In the genomic region with DNA sequence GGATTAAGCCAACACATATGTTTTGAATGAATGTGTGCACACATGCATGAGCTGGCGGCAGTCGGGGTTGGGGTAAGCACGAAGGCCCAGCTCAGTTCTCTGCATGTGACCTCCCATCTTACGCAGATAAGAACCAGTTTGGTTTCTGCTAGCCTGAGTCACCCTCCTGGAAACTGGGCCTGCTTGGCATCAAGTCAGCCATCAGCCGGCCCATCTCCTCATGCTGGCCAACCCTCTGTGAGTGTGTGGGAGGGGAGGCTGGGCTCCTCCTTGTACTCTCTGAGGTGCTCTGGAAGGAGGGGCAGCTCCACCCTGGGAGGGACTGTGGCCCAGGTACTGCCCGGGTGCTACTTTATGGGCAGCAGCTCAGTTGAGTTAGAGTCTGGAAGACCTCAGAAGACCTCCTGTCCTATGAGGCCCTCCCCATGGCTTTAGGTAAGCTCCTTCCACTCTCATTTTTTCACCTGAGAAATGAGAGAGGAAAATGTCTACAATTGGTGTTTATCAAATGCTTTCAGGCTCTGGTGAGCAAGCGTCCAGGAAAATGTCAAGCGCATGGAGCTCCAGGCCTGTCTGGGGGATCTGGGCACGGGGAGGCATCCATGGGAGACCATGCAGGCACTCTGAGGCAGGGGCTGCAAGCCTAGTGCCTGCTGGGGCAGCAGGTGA, we compare ENCODE assay signal across 10 cellular contexts. TPM values are rescaled to one million over a fixed set of nuclear protein-coding genes. Genes with fewer than 3 reads are reported as not detected.
DNase-seq lines count a peak whose midpoint lies in the region; ATAC-seq, FAIRE-seq and TF ChIP-seq lines count a peak whose summit lies in the region.
"Had no signal": no experiment of that assay in that cellular context is flagged by ENCODE, and none has a peak within 500 bp of the region (broad histone marks: within the 10 kb centered on the region; RNA-seq: fewer than 3 reads in every experiment).

No MANE protein-coding gene starts in this region.

- TF ChIP-seq EP300 in K562 (IDR thresholded peaks at IDR 0.05; ENCODE audit: low read length): no peak

- intact Hi-C loops in Right ventricle myocardium superior (cut with DNase I) (no loop called here), cardiac septum (cut with DNase I) (no loop called here), K562 (cut with micrococcal nuclease) (loop anchor here (1.0 kb wide), 1 partner anchor 167 kb away; no protein-coding TSS in a partner anchor), lower lobe of right lung (cut with DNase I) (no loop called here)

- peak; percentile 74 for FAIRE-seq in K562 (lab: Jason Lieb, UNC)

- no peaks in the 10 kb centered on the region for H4K20me1 ChIP-seq in K562 (replicated peaks; ENCODE audit: control insufficient read depth, insufficient read depth, low read length)

- BruUV-seq in K562 (replicated peaks; lab: Mats Ljungman, UMichigan): no TSS peak

- DNase-seq in Right ventricle myocardium superior: no peak
- no peak for DNase-seq in cardiac septum (ENCODE audit: low spot score)
- peak; percentile 21 to 62 (median 24) for DNase-seq in K562 (ENCODE audit: extremely low read depth in 1 of 4, low spot score in 3 of 4)
- DNase-seq in lower lobe of right lung: peak; percentile 56
- DNase-seq in effector memory CD4-positive, alpha-beta T cell: no peak
- DNase-seq: DND-41, NCI-H146 had no signal

- no peak overlapping the region for H3K4me3 ChIP-seq in K562
- no peak overlapping the region for H3K4me3 ChIP-seq in lower lobe of right lung
- no peak overlapping the region for H3K4me3 ChIP-seq in urinary bladder (ENCODE audit: low read depth, low read length)
- no peak overlapping the region for H3K4me3 ChIP-seq in effector memory CD4-positive, alpha-beta T cell (ENCODE audit: insufficient read depth, low read depth, low read length, poor library complexity, severe bottlenecking)

- POLR2A ChIA-PET in K562 (lab: Yijun Ruan, JAX): interaction anchor here (0.6 to 1.3 kb wide), 2 partner anchors 8 to 134 kb away, joined by 3 to 4 read pairs; no protein-coding TSS in a partner anchor

- H2AFZ ChIP-seq in K562 (ENCODE audit: low read depth, low read length): peak overlapping the region; percentile 7; the same call in 1 of the 2 replicates

- peaks cover 4 to 16% of the 10 kb centered on the region in 2 experiments; a peak in 4 of 5 replicates for H3K27me3 ChIP-seq in K562 (ENCODE audit: control insufficient read depth in 2 of 2, insufficient read depth in 2 of 2, low read length in 2 of 2)
- no peaks in the 10 kb centered on the region for H3K27me3 ChIP-seq in lower lobe of right lung (ENCODE audit: low read depth)
- H3K27me3 ChIP-seq in effector memory CD4-positive, alpha-beta T cell (replicated peaks; ENCODE audit: control insufficient read depth, insufficient read depth, low read length, poor library complexity, severe bottlenecking): no peaks in the 10 kb centered on the region

- peaks cover 4 to 12% of the 10 kb centered on the region in 2 experiments; a peak in 3 of 5 replicates for H3K4me1 ChIP-seq in K562 (replicated peaks in 1 of 2; ENCODE audit: control insufficient read depth in 2 of 2, insufficient read depth in 2 of 2, low read length in 2 of 2)
- peaks cover 9% of the 10 kb centered on the region for H3K4me1 ChIP-seq in lower lobe of right lung
- no peaks in the 10 kb centered on the region for H3K4me1 ChIP-seq in urinary bladder (ENCODE audit: insufficient read depth)
- H3K4me1 ChIP-seq in effector memory CD4-positive, alpha-beta T cell (ENCODE audit: control insufficient read depth, insufficient read depth, low read length, poor library complexity, severe bottlenecking): peaks cover 16% of the 10 kb centered on the region

- TF ChIP-seq CTCF in K562 (IDR thresholded peaks at IDR 0.05 in 2 of 3, conservative IDR thresholded peaks at IDR 0.05 in 1 of 3; ENCODE audit: insufficient read depth in 2 of 3, low read depth in 1 of 3, low read length in 3 of 3) (no peak), lower lobe of right lung (IDR thresholded peaks at IDR 0.05) (no peak)

- WGBS in K562 (ENCODE audit: insufficient coverage, low coverage, missing lambda C conversion rate): 19% methylated on average over 9 of the region's 9 CpGs
- WGBS in urinary bladder: 62% methylated on average over 9 of the region's 9 CpGs

- H3K9ac ChIP-seq in K562 (ENCODE audit: insufficient read depth in 1 of 2, low read depth in 2 of 2, low read length in 2 of 2): no peak overlapping the region; a peak in 1 of 4 replicates

- ATAC-seq in Right ventricle myocardium superior (ENCODE audit: poor library complexity) (peak; percentile 45), K562 (peak; percentile 78), lower lobe of right lung (peak; percentile 74 to 84), HG03039 (IDR thresholded peaks at IDR 0.05; ENCODE audit: unreplicated experiment) (no peak), GM19324 (IDR thresholded peaks at IDR 0.05; ENCODE audit: low FRiP score, unreplicated experiment) (no peak)

- H3K9me1 ChIP-seq in K562 (ENCODE audit: control insufficient read depth, insufficient read depth, low read length): no peaks in the 10 kb centered on the region

- H3K9me3 ChIP-seq in K562 (replicated peaks; ENCODE audit: control insufficient read depth, insufficient read depth, low read depth, low read length): no peaks in the 10 kb centered on the region
- no peaks in the 10 kb centered on the region for H3K9me3 ChIP-seq in lower lobe of right lung
- no peaks in the 10 kb centered on the region for H3K9me3 ChIP-seq in effector memory CD4-positive, alpha-beta T cell (ENCODE audit: control insufficient read depth, low read length)

- no peak for TF ChIP-seq POLR2A in K562 (conservative IDR thresholded peaks at IDR 0.05)

- TF ChIP-seq RAD21 in K562 (CRISPR knock-in tag; conservative IDR thresholded peaks at IDR 0.05 in 1 of 2, IDR thresholded peaks at IDR 0.05 in 1 of 2): no peak

- H3K36me3 ChIP-seq in K562 (ENCODE audit: control insufficient read depth, insufficient read depth, low read length) (no peaks in the 10 kb centered on the region), lower lobe of right lung (no peaks in the 10 kb centered on the region), urinary bladder (ENCODE audit: insufficient read depth) (no peaks in the 10 kb centered on the region)
- no peaks in the 10 kb centered on the region for H3K36me3 ChIP-seq in effector memory CD4-positive, alpha-beta T cell (ENCODE audit: control insufficient read depth, insufficient read depth, low read length)

- H3K4me2 ChIP-seq in K562 (ENCODE audit: insufficient read depth, low read length): no peak overlapping the region

- in situ Hi-C loops in K562 (cut with MboI): no loop called here

- H3K79me2 ChIP-seq in K562 (ENCODE audit: control insufficient read depth, insufficient read depth, low read length): no peaks in the 10 kb centered on the region

- CTCF ChIA-PET in K562 (lab: Yijun Ruan, JAX; ENCODE audit: low intra/inter-chr PET ratio): interaction anchor here (0.6 kb wide), 1 partner anchor 1732 kb away, joined by 3 read pairs; no protein-coding TSS in a partner anchor

- no peak overlapping the region for H3K27ac ChIP-seq in K562 (ENCODE audit: extremely low read depth, low read depth, low read length)
- no peak overlapping the region for H3K27ac ChIP-seq in lower lobe of right lung
- peak overlapping the region; percentile 80 for H3K27ac ChIP-seq in urinary bladder (ENCODE audit: low read depth)
- H3K27ac ChIP-seq in effector memory CD4-positive, alpha-beta T cell (ENCODE audit: insufficient read depth, low read length, poor library complexity, severe bottlenecking): no peak overlapping the region

RNA-seq across cellular contexts. Expression of a gene that starts 9.7 kb away (rescaled TPM):
- total RNA-seq in Right ventricle myocardium superior (0.51 TPM), cardiac septum (0.59 TPM), K562 (2014; rRNA removed) (not detected in 2 replicates), K562 (2014; rRNA removed; fragmentation: Illumina TruSeq; extraction: Trizol) (not detected in 2 replicates), K562 (2015; rRNA removed; fragmentation: Illumina TruSeq; extraction: Trizol) (not detected in 2 replicates), K562 (2021) (not detected in 2 replicates), lower lobe of right lung (20.1 TPM), urinary bladder (6.7 TPM)
- total RNA-seq in K562 (2011; cell fraction: chromatin; rRNA removed; ENCODE audit: low replicate concordance): not detected in 2 replicates
- not detected in 2 replicates for total RNA-seq in K562 (2011; cell fraction: nucleolus; rRNA removed)
- not detected in 2 replicates for total RNA-seq in K562 (2011; cell fraction: nucleoplasm; rRNA removed)
- polyA plus RNA-seq in K562 (2011; rRNA removed) (0.13 TPM in 1 of 2 replicates, not detected in the other), K562 (2014; fragmentation: Illumina TruSeq; extraction: Trizol) (not detected in 2 replicates), K562 (2014; fragmentation: Nextera tagmentation; extraction: Ambion mirVana) (not detected), K562 (2014; rRNA removed) (not detected in 2 replicates), urinary bladder (4.9 TPM)
- polyA plus RNA-seq in K562 (2011; cell fraction: cytosol; rRNA removed): 0.12 TPM in 1 of 2 replicates, not detected in the other
- not detected in 2 replicates for polyA plus RNA-seq in K562 (2011; cell fraction: nucleus; rRNA removed)
- polyA plus RNA-seq in K562 (2012): 0.13 and 0.26 TPM in 2 replicates
- polyA minus RNA-seq in K562 (2011; rRNA and poly(A)+ RNA removed): not detected in 2 replicates
- not detected in 2 replicates for polyA minus RNA-seq in K562 (2011; cell fraction: cytosol; rRNA and poly(A)+ RNA removed)
- not detected in 2 replicates for polyA minus RNA-seq in K562 (2011; cell fraction: nucleus; rRNA and poly(A)+ RNA removed)

RNA-seq across cellular contexts. Expression of a gene that starts 50.0 kb away (rescaled TPM):
- not detected for total RNA-seq in Right ventricle myocardium superior
- total RNA-seq in cardiac septum: not detected
- not detected in 2 replicates for total RNA-seq in K562 (2011; cell fraction: chromatin; rRNA removed; ENCODE audit: low replicate concordance)
- total RNA-seq in K562 (2011; cell fraction: nucleolus; rRNA removed): not detected in 2 replicates
- total RNA-seq in K562 (2011; cell fraction: nucleoplasm; rRNA removed): not detected in 2 replicates
- total RNA-seq in K562 (2014; rRNA removed): not detected in 2 replicates
- not detected in 2 replicates for total RNA-seq in K562 (2014; rRNA removed; fragmentation: Illumina TruSeq; extraction: Trizol)
- total RNA-seq in K562 (2015; rRNA removed; fragmentation: Illumina TruSeq; extraction: Trizol): not detected in 2 replicates
- not detected in 2 replicates for total RNA-seq in K562 (2021)
- polyA plus RNA-seq in K562 (2011; rRNA removed): not detected in 2 replicates
- not detected in 2 replicates for polyA plus RNA-seq in K562 (2011; cell fraction: cytosol; rRNA removed)
- not detected in 2 replicates for polyA plus RNA-seq in K562 (2011; cell fraction: nucleus; rRNA removed)
- polyA plus RNA-seq in K562 (2012): not detected in 2 replicates
- polyA plus RNA-seq in K562 (2014; fragmentation: Illumina TruSeq; extraction: Trizol): not detected in 2 replicates
- not detected for polyA plus RNA-seq in K562 (2014; fragmentation: Nextera tagmentation; extraction: Ambion mirVana)
- not detected in 2 replicates for polyA plus RNA-seq in K562 (2014; rRNA removed)
- polyA minus RNA-seq in K562 (2011; rRNA and poly(A)+ RNA removed): not detected in 2 replicates
- not detected in 2 replicates for polyA minus RNA-seq in K562 (2011; cell fraction: cytosol; rRNA and poly(A)+ RNA removed)
- polyA minus RNA-seq in K562 (2011; cell fraction: nucleus; rRNA and poly(A)+ RNA removed): not detected in 2 replicates
- not detected for total RNA-seq in lower lobe of right lung
- not detected for total RNA-seq in urinary bladder
- not detected for polyA plus RNA-seq in urinary bladder

RNA-seq across cellular contexts. Expression of a gene that starts 56.0 kb away (rescaled TPM):
- 2.6 TPM for total RNA-seq in Right ventricle myocardium superior
- 2.3 TPM for total RNA-seq in cardiac septum
- 52.4 and 98.0 TPM in 2 replicates for total RNA-seq in K562 (2011; cell fraction: chromatin; rRNA removed; ENCODE audit: low replicate concordance)
- 58.9 and 60.3 TPM in 2 replicates for total RNA-seq in K562 (2011; cell fraction: nucleolus; rRNA removed)
- total RNA-seq in K562 (2011; cell fraction: nucleoplasm; rRNA removed): 44.1 and 62.2 TPM in 2 replicates
- total RNA-seq in K562 (2014; rRNA removed): 41.0 and 47.0 TPM in 2 replicates
- 13.0 and 14.8 TPM in 2 replicates for total RNA-seq in K562 (2014; rRNA removed; fragmentation: Illumina TruSeq; extraction: Trizol)
- 20.8 and 21.7 TPM in 2 replicates for total RNA-seq in K562 (2015; rRNA removed; fragmentation: Illumina TruSeq; extraction: Trizol)
- total RNA-seq in K562 (2021): 48.3 and 54.0 TPM in 2 replicates
- 11.0 and 14.5 TPM in 2 replicates for polyA plus RNA-seq in K562 (2011; rRNA removed)
- 8.8 and 13.1 TPM in 2 replicates for polyA plus RNA-seq in K562 (2011; cell fraction: cytosol; rRNA removed)
- polyA plus RNA-seq in K562 (2011; cell fraction: nucleus; rRNA removed): 63.6 and 113 TPM in 2 replicates
- 23.7 and 33.6 TPM in 2 replicates for polyA plus RNA-seq in K562 (2012)
- polyA plus RNA-seq in K562 (2014; fragmentation: Illumina TruSeq; extraction: Trizol): 28.4 and 32.1 TPM in 2 replicates
- polyA plus RNA-seq in K562 (2014; fragmentation: Nextera tagmentation; extraction: Ambion mirVana): under 1 TPM; 0.46 to 0.52 TPM
- 27.4 and 30.3 TPM in 2 replicates for polyA plus RNA-seq in K562 (2014; rRNA removed)
- 12.7 and 15.8 TPM in 2 replicates for polyA minus RNA-seq in K562 (2011; rRNA and poly(A)+ RNA removed)
- 12.8 and 14.9 TPM in 2 replicates for polyA minus RNA-seq in K562 (2011; cell fraction: cytosol; rRNA and poly(A)+ RNA removed)
- 35.9 and 36.1 TPM in 2 replicates for polyA minus RNA-seq in K562 (2011; cell fraction: nucleus; rRNA and poly(A)+ RNA removed)
- 43.2 TPM for total RNA-seq in lower lobe of right lung
- total RNA-seq in urinary bladder: 9.7 TPM
- 6.3 TPM for polyA plus RNA-seq in urinary bladder

RNA-seq across cellular contexts. Expression of a gene that starts 58.7 kb away (rescaled TPM):
- total RNA-seq in Right ventricle myocardium superior (not detected), cardiac septum (not detected), K562 (2014; rRNA removed) (not detected in 2 replicates), K562 (2014; rRNA removed; fragmentation: Illumina TruSeq; extraction: Trizol) (not detected in 2 replicates), K562 (2015; rRNA removed; fragmentation: Illumina TruSeq; extraction: Trizol) (not detected in 2 replicates), K562 (2021) (not detected in 2 replicates), lower lobe of right lung (not detected), urinary bladder (0.26 TPM)
- total RNA-seq in K562 (2011; cell fraction: chromatin; rRNA removed; ENCODE audit: low replicate concordance): not detected in 2 replicates
- total RNA-seq in K562 (2011; cell fraction: nucleolus; rRNA removed): not detected in 2 replicates
- total RNA-seq in K562 (2011; cell fraction: nucleoplasm; rRNA removed): not detected in 2 replicates
- polyA plus RNA-seq in K562 (2011; rRNA removed) (not detected in 2 replicates), K562 (2014; fragmentation: Illumina TruSeq; extraction: Trizol) (not detected in 2 replicates), K562 (2014; fragmentation: Nextera tagmentation; extraction: Ambion mirVana) (not detected), K562 (2014; rRNA removed) (not detected in 2 replicates), urinary bladder (not detected)
- polyA plus RNA-seq in K562 (2011; cell fraction: cytosol; rRNA removed): not detected in 2 replicates
- polyA plus RNA-seq in K562 (2011; cell fraction: nucleus; rRNA removed): not detected in 2 replicates
- polyA plus RNA-seq in K562 (2012): not detected in 2 replicates
- polyA minus RNA-seq in K562 (2011; rRNA and poly(A)+ RNA removed): not detected in 2 replicates
- not detected in 2 replicates for polyA minus RNA-seq in K562 (2011; cell fraction: cytosol; rRNA and poly(A)+ RNA removed)
- polyA minus RNA-seq in K562 (2011; cell fraction: nucleus; rRNA and poly(A)+ RNA removed): not detected in 2 replicates

Comparison
In these comparisons a context has a peak if more than half of its experiments do, and no peak if none do; other contexts are left out.
1. ATAC-seq: peak in Right ventricle myocardium superior (single experiment), K562 (single experiment) and lower lobe of right lung (2 of 2); none in HG03039 (single experiment) and GM19324 (single experiment).
2. DNase-seq: peak in K562 (4 of 4) and lower lobe of right lung (single experiment); none in Right ventricle myocardium superior (single experiment), cardiac septum (single experiment) and effector memory CD4-positive, alpha-beta T cell (0 of 3).